ENCODE assay signal across 8 cellular contexts in genomic region chr1:2525896-2526823, GRCh38. TPM values are rescaled to one million over a fixed set of nuclear protein-coding genes. Genes with fewer than 3 reads are reported as not detected.
DNase-seq lines count a peak whose midpoint lies in the region; ATAC-seq and TF ChIP-seq lines count a peak whose summit lies in the region.

Gene PANK4 (minus strand): TSS chr1:2526596. CDS start chr1:2526587, 9 bp downstream.

- DNase-seq in COLO668 (lab: John Stamatoyannopoulos, UW; ENCODE audit: unreplicated experiment) (peak; percentile 100), HL-60 (ENCODE audit: low read depth in 1 of 2, low spot score in 1 of 2) (peak; percentile 80 to 91), endothelial cell (ENCODE audit: low spot score) (peak; percentile 91), middle frontal gyrus (ENCODE audit: extremely low spot score, low spot score) (peak; percentile 93)
- DNase-seq in activated CD8-positive, alpha-beta memory T cell treated with anti-CD3 and anti-CD28 coated beads, Interleukin-2, amount 50 U/mL, for 4 hours: peak; percentile 88
- DNase-seq in stimulated activated CD8-positive, alpha-beta memory T cell treated with anti-CD3 and anti-CD28 coated beads, Interleukin-2, amount 100 ng/mL, for 1 hour (ENCODE audit: low read depth in 2 of 2): peak; percentile 74 to 82

- peaks cover 27% of the 10 kb centered on the region for H3K4me1 Mint-ChIP-seq in endothelial cell (ENCODE audit: unreplicated experiment)

- H2AFZ ChIP-seq in OCI-LY1 (ENCODE audit: low read length): no peak within 1 kb of the TSS

- H3K4me3 ChIP-seq in HL-60 (replicated peaks; ENCODE audit: insufficient read depth, low read length) (peak within 1 kb of the TSS; percentile 66), OCI-LY1 (ENCODE audit: low read depth, low read length, poor library complexity, severe bottlenecking) (peak within 1 kb of the TSS; percentile 86)

- no peaks in the 10 kb centered on the region for H3F3A ChIP-seq in OCI-LY1 (ENCODE audit: insufficient read depth, low read length)

- peaks cover 33% of the 10 kb centered on the region for H3K79me2 ChIP-seq in OCI-LY1 (ENCODE audit: insufficient read depth, low read length)

- peaks cover 9% of the 10 kb centered on the region; the same call in 1 of the 2 replicates for H3K36me3 ChIP-seq in OCI-LY1 (ENCODE audit: insufficient read depth, low read length)

- peak within 1 kb of the TSS; percentile 72 for H3K27ac ChIP-seq in HL-60 (replicated peaks)
- no peak within 1 kb of the TSS for H3K27ac ChIP-seq in OCI-LY1 (ENCODE audit: low read depth, low read length, poor library complexity, severe bottlenecking)

- H3K9me3 Mint-ChIP-seq in endothelial cell (ENCODE audit: unreplicated experiment): no peaks in the 10 kb centered on the region

- H3K4me3 Mint-ChIP-seq in endothelial cell (ENCODE audit: unreplicated experiment): peak within 1 kb of the TSS; percentile 89

- H3K4me1 ChIP-seq in OCI-LY1 (ENCODE audit: insufficient read depth, low read length, severe bottlenecking): peaks cover 26% of the 10 kb centered on the region

- ATAC-seq in GM19455 (IDR thresholded peaks at IDR 0.05; ENCODE audit: unreplicated experiment): peak; percentile 75

- peaks cover 10% of the 10 kb centered on the region for H3K36me3 Mint-ChIP-seq in endothelial cell (ENCODE audit: low read depth, unreplicated experiment)

- H3K4me2 ChIP-seq in OCI-LY1 (ENCODE audit: low read length): peak within 1 kb of the TSS; percentile 93

- H3K27me3 ChIP-seq in HL-60 (ENCODE audit: insufficient read depth, poor library complexity, severe bottlenecking): peaks cover 36% of the 10 kb centered on the region
- H3K27me3 ChIP-seq in OCI-LY1 (ENCODE audit: insufficient read depth, low read length): 0 out of 2 replicates have a peak, but pooled peaks cover 9% of the 10 kb centered on the region

- peak within 1 kb of the TSS; percentile 72 for H3K27ac Mint-ChIP-seq in endothelial cell (ENCODE audit: unreplicated experiment)

- TF ChIP-seq CTCF in HL-60 (IDR thresholded peaks at IDR 0.05; ENCODE audit: insufficient read depth, low read length): no peak
- TF ChIP-seq CTCF in OCI-LY1 (IDR thresholded peaks at IDR 0.05; ENCODE audit: low read length): no peak
- TF ChIP-seq CTCF in endothelial cell (IDR thresholded peaks at IDR 0.05; ENCODE audit: unreplicated experiment): no peak

- H4K20me1 ChIP-seq in OCI-LY1 (ENCODE audit: insufficient read depth, low read length): no peaks in the 10 kb centered on the region

- no peaks in the 10 kb centered on the region for H3K9me3 ChIP-seq in OCI-LY1 (ENCODE audit: low read length)

- peak within 1 kb of the TSS; percentile 85 for H3K9ac ChIP-seq in OCI-LY1 (ENCODE audit: low read length)

- no peaks in the 10 kb centered on the region for H3K9me2 ChIP-seq in OCI-LY1 (ENCODE audit: low read depth, low read length)

- H3K27me3 Mint-ChIP-seq in endothelial cell (ENCODE audit: unreplicated experiment): peaks cover 13% of the 10 kb centered on the region

RNA-seq across cellular contexts. Expression of gene PANK4, which starts in this region (rescaled TPM):
- 32.3 TPM for total RNA-seq in endothelial cell (ENCODE audit: unreplicated experiment)
